1 cellular context compared by ENCODE assay signal in the genomic region with DNA sequence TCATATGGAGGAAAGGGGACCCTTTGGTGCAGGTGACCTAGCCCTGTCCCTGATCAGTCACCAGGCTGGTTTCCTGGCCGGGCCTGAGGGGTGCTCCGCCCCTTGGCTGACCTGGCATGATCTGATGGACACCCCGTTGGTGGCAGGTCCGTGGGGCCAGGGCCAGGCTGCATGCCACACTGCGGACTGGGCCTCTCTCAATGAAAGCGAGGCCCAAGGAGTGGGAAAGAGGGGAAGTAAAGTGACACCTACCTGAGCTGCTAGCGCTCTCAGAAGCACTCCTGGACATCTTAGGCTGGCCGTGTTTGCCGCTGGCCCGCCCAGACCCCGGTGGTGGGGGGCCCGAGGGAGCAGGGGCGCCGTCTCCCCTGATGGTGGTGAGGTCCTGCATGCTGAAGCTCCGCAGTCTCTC.
TF ChIP-seq lines count a peak whose summit lies in the region.

No MANE protein-coding gene starts in this region.

TF ChIP-seq in GM23338, 12 proteins besides CTCF, POLR2A, EP300 and RAD21 (continued from another document):
- TF ChIP-seq, protein P1, sequence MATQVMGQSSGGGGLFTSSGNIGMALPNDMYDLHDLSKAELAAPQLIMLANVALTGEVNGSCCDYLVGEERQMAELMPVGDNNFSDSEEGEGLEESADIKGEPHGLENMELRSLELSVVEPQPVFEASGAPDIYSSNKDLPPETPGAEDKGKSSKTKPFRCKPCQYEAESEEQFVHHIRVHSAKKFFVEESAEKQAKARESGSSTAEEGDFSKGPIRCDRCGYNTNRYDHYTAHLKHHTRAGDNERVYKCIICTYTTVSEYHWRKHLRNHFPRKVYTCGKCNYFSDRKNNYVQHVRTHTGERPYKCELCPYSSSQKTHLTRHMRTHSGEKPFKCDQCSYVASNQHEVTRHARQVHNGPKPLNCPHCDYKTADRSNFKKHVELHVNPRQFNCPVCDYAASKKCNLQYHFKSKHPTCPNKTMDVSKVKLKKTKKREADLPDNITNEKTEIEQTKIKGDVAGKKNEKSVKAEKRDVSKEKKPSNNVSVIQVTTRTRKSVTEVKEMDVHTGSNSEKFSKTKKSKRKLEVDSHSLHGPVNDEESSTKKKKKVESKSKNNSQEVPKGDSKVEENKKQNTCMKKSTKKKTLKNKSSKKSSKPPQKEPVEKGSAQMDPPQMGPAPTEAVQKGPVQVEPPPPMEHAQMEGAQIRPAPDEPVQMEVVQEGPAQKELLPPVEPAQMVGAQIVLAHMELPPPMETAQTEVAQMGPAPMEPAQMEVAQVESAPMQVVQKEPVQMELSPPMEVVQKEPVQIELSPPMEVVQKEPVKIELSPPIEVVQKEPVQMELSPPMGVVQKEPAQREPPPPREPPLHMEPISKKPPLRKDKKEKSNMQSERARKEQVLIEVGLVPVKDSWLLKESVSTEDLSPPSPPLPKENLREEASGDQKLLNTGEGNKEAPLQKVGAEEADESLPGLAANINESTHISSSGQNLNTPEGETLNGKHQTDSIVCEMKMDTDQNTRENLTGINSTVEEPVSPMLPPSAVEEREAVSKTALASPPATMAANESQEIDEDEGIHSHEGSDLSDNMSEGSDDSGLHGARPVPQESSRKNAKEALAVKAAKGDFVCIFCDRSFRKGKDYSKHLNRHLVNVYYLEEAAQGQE (IDR thresholded peaks at IDR 0.05; ENCODE audit: unreplicated experiment), result no peak
- TF ChIP-seq, protein P2, sequence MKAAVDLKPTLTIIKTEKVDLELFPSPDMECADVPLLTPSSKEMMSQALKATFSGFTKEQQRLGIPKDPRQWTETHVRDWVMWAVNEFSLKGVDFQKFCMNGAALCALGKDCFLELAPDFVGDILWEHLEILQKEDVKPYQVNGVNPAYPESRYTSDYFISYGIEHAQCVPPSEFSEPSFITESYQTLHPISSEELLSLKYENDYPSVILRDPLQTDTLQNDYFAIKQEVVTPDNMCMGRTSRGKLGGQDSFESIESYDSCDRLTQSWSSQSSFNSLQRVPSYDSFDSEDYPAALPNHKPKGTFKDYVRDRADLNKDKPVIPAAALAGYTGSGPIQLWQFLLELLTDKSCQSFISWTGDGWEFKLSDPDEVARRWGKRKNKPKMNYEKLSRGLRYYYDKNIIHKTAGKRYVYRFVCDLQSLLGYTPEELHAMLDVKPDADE (IDR thresholded peaks at IDR 0.05), result no peak
